9 cellular contexts compared by ENCODE assay signal in genomic region chr20:20710847-20711315, GRCh38. TPM values are rescaled to one million over a fixed set of nuclear protein-coding genes. Genes with fewer than 3 reads are reported as not detected.
DNase-seq lines count a peak whose midpoint lies in the region; ATAC-seq and TF ChIP-seq lines count a peak whose summit lies in the region.
"Had no signal": no experiment of that assay in that cellular context is flagged by ENCODE, and none has a peak within 500 bp of the region (broad histone marks: within the 10 kb centered on the region; RNA-seq: fewer than 3 reads in every experiment).

No MANE protein-coding gene starts in this region.

- no peaks in the 10 kb centered on the region for H4K20me1 ChIP-seq in DOHH2 (ENCODE audit: control insufficient read depth, insufficient read depth, low read depth, low read length)

- no peak for TF ChIP-seq CTCF in DOHH2 (IDR thresholded peaks at IDR 0.05; ENCODE audit: low read depth, low read length, poor library complexity, severe bottlenecking)
- no peak for TF ChIP-seq CTCF in BE2C (IDR thresholded peaks at IDR 0.05; ENCODE audit: low read depth, low read length)

- H3K9me3 ChIP-seq in DOHH2 (ENCODE audit: control insufficient read depth, insufficient read depth, low read length) (no peaks in the 10 kb centered on the region), skeletal muscle tissue (ENCODE audit: control insufficient read depth in 3 of 3, low read length in 3 of 3) (no peaks in the 10 kb centered on the region), BE2C (no peaks in the 10 kb centered on the region)

- peak overlapping the region; percentile 93 for H3K4me2 ChIP-seq in DOHH2 (ENCODE audit: low read length)

- no peak for TF ChIP-seq POLR2A in erythroblast (IDR thresholded peaks at IDR 0.05; ENCODE audit: low read length)

- peak; percentile 16 for ATAC-seq in HG02623 (IDR thresholded peaks at IDR 0.05; ENCODE audit: unreplicated experiment)
- ATAC-seq in GM21737 (IDR thresholded peaks at IDR 0.05; ENCODE audit: unreplicated experiment) = no peak
- ATAC-seq: foreskin keratinocyte had no signal

- H3K9me2 ChIP-seq in DOHH2 (replicated peaks; ENCODE audit: control insufficient read depth, low read length) = no peaks in the 10 kb centered on the region

- H3K27ac ChIP-seq in DOHH2 (ENCODE audit: low read depth, low read length) (no peak overlapping the region), skeletal muscle tissue (ENCODE audit: low read depth, low read length) (peak overlapping the region; percentile 94)
- H3K27ac ChIP-seq: foreskin keratinocyte had no signal

- peak overlapping the region; percentile 80 to 93 (median 84) for H3K9ac ChIP-seq in skeletal muscle tissue (ENCODE audit: low read depth in 1 of 3, low read length in 3 of 3)

- H3K4me1 ChIP-seq in DOHH2 (ENCODE audit: control insufficient read depth, low read length) = peaks cover 24% of the 10 kb centered on the region
- peaks cover 27 to 39% (median 37%) of the 10 kb centered on the region in 3 donors for H3K4me1 ChIP-seq in skeletal muscle tissue (ENCODE audit: control insufficient read depth in 3 of 3, insufficient read depth in 3 of 3, low read length in 3 of 3)
- H3K4me1 ChIP-seq in BE2C = no peaks in the 10 kb centered on the region
- H3K4me1 ChIP-seq: foreskin keratinocyte had no signal

- H3K79me2 ChIP-seq in DOHH2 (ENCODE audit: control insufficient read depth, low read length) = peaks cover 9% of the 10 kb centered on the region

- no peaks in the 10 kb centered on the region for H3K36me3 ChIP-seq in DOHH2 (ENCODE audit: control insufficient read depth, low read length)
- H3K36me3 ChIP-seq in skeletal muscle tissue (ENCODE audit: control insufficient read depth in 3 of 3, insufficient read depth in 3 of 3, low read length in 3 of 3) = no peaks in the 10 kb centered on the region
- no peaks in the 10 kb centered on the region for H3K36me3 ChIP-seq in BE2C

- no peaks in the 10 kb centered on the region for H3K27me3 ChIP-seq in DOHH2 (ENCODE audit: control insufficient read depth, low read length)
- H3K27me3 ChIP-seq in skeletal muscle tissue (ENCODE audit: control insufficient read depth in 3 of 3, insufficient read depth in 3 of 3, low read length in 3 of 3) = no peaks in the 10 kb centered on the region
- H3K27me3 ChIP-seq in BE2C = no peaks in the 10 kb centered on the region
- H3K27me3 ChIP-seq: foreskin keratinocyte had no signal

- DNase-seq in OCI-M1 (lab: John Stamatoyannopoulos, UW) = peak; percentile 76
- DNase-seq in erythroblast (lab: John Stamatoyannopoulos, UW) = peak; percentile 28 to 46
- DNase-seq in iPS-NIHi11 (ENCODE audit: low spot score) = no peak
- no peak for DNase-seq in BE2C

- 0 out of 2 replicates have a peak, but pooled peaks cover 4% of the 10 kb centered on the region for H3F3A ChIP-seq in DOHH2 (ENCODE audit: control insufficient read depth, insufficient read depth)

- H3K4me3 ChIP-seq in DOHH2 (ENCODE audit: low read length) = peak overlapping the region; percentile 92
- peak overlapping the region; percentile 71 to 83 (median 78) for H3K4me3 ChIP-seq in skeletal muscle tissue (ENCODE audit: low read length in 3 of 3)
- no peak overlapping the region for H3K4me3 ChIP-seq in BE2C (ENCODE audit: low read depth, low read length)

RNA-seq across cellular contexts. Expression of gene RALGAPA2, which starts 1.6 kb away (rescaled TPM):
- 15.7 TPM for total RNA-seq in skeletal muscle tissue
- 1.5 TPM for polyA plus RNA-seq in BE2C (2012; ENCODE audit: insufficient read depth, insufficient read length, low read depth)

Comparison
In these comparisons a context has a peak if more than half of its experiments do, and no peak if none do; other contexts are left out.
1. DNase-seq: peak in OCI-M1 (single experiment) and erythroblast (2 of 2); none in iPS-NIHi11 (single experiment) and BE2C (single experiment).